10 cellular contexts compared by ENCODE assay signal in genomic region chr3:159919873-159920272, GRCh38.
DNase-seq lines count a peak whose midpoint lies in the region; ATAC-seq lines count a peak whose summit lies in the region.
"Had no signal": no experiment of that assay in that cellular context is flagged by ENCODE, and none has a peak within 500 bp of the region (broad histone marks: within the 10 kb centered on the region; RNA-seq: fewer than 3 reads in every experiment).

No MANE protein-coding gene starts in this region.

- POLR2A ChIA-PET in activated CD4-positive, alpha-beta memory T cell treated with anti-CD3 and anti-CD28 coated beads for 36 hours (lab: Charles Lee), result no interaction called here

- DNase-seq in NCI-H226 (peak; percentile 51), myocyte (ENCODE audit: low read depth) (peak; percentile 80), NCI-H2227 (lab: John Stamatoyannopoulos, UW; ENCODE audit: unreplicated experiment) (no peak), cerebellar cortex (ENCODE audit: low spot score) (no peak)
- DNase-seq in activated naive CD8-positive, alpha-beta T cell treated with anti-CD3 and anti-CD28 coated beads, Interleukin-2, amount 50 U/mL, for 24 hours, result no peak
- DNase-seq in activated CD4-positive, alpha-beta memory T cell treated with anti-CD3 and anti-CD28 coated beads for 36 hours, result no peak
- DNase-seq: NCI-H1930; stimulated activated naive CD4-positive, alpha-beta T cell had no signal

- no peaks in the 10 kb centered on the region for H3K9me3 Mint-ChIP-seq in activated naive CD8-positive, alpha-beta T cell treated with anti-CD3 and anti-CD28 coated beads, Interleukin-2, amount 50 U/mL, for 24 hours
- H3K9me3 Mint-ChIP-seq in activated CD4-positive, alpha-beta memory T cell treated with anti-CD3 and anti-CD28 coated beads for 36 hours, result no peaks in the 10 kb centered on the region

- H3K27ac Mint-ChIP-seq in activated naive CD8-positive, alpha-beta T cell treated with anti-CD3 and anti-CD28 coated beads, Interleukin-2, amount 50 U/mL, for 24 hours, result no peak overlapping the region
- H3K27ac Mint-ChIP-seq in activated CD4-positive, alpha-beta memory T cell treated with anti-CD3 and anti-CD28 coated beads for 36 hours, result no peak overlapping the region

- no peak overlapping the region for H3K4me3 Mint-ChIP-seq in activated naive CD8-positive, alpha-beta T cell treated with anti-CD3 and anti-CD28 coated beads, Interleukin-2, amount 50 U/mL, for 24 hours
- H3K4me3 Mint-ChIP-seq in activated CD4-positive, alpha-beta memory T cell treated with anti-CD3 and anti-CD28 coated beads for 36 hours, result no peak overlapping the region

- no peaks in the 10 kb centered on the region for H3K36me3 Mint-ChIP-seq in activated naive CD8-positive, alpha-beta T cell treated with anti-CD3 and anti-CD28 coated beads, Interleukin-2, amount 50 U/mL, for 24 hours (ENCODE audit: low read depth)
- no peaks in the 10 kb centered on the region for H3K36me3 Mint-ChIP-seq in activated CD4-positive, alpha-beta memory T cell treated with anti-CD3 and anti-CD28 coated beads for 36 hours

- H3K27me3 Mint-ChIP-seq in activated naive CD8-positive, alpha-beta T cell treated with anti-CD3 and anti-CD28 coated beads, Interleukin-2, amount 50 U/mL, for 24 hours, result no peaks in the 10 kb centered on the region
- peaks cover 3% of the 10 kb centered on the region for H3K27me3 Mint-ChIP-seq in activated CD4-positive, alpha-beta memory T cell treated with anti-CD3 and anti-CD28 coated beads for 36 hours

- intact Hi-C loops in activated CD4-positive, alpha-beta memory T cell treated with anti-CD3 and anti-CD28 coated beads for 36 hours (cut with micrococcal nuclease), result no loop called here

- H3K4me1 Mint-ChIP-seq in activated naive CD8-positive, alpha-beta T cell treated with anti-CD3 and anti-CD28 coated beads, Interleukin-2, amount 50 U/mL, for 24 hours, result peaks cover 2% of the 10 kb centered on the region
- H3K4me1 Mint-ChIP-seq in activated CD4-positive, alpha-beta memory T cell treated with anti-CD3 and anti-CD28 coated beads for 36 hours (ENCODE audit: low read depth), result no peaks in the 10 kb centered on the region

- ATAC-seq in GM19328 (IDR thresholded peaks at IDR 0.05; ENCODE audit: unreplicated experiment) (peak; percentile 75), HG02840 (IDR thresholded peaks at IDR 0.05; ENCODE audit: low FRiP score, unreplicated experiment) (peak; percentile 72)
- ATAC-seq in activated naive CD8-positive, alpha-beta T cell treated with anti-CD3 and anti-CD28 coated beads, Interleukin-2, amount 50 U/mL, for 24 hours, result no peak

- CTCF ChIA-PET in activated CD4-positive, alpha-beta memory T cell treated with anti-CD3 and anti-CD28 coated beads for 36 hours (lab: Charles Lee), result no interaction called here

Comparison
In these comparisons a context has a peak if more than half of its experiments do, and no peak if none do; other contexts are left out.
1. DNase-seq: peak in NCI-H226 (single experiment) and myocyte (single experiment); none in NCI-H2227 (single experiment), cerebellar cortex (single experiment), activated naive CD8-positive, alpha-beta T cell treated with anti-CD3 and anti-CD28 coated beads, Interleukin-2, amount 50 U/mL, for 24 hours (single experiment) and activated CD4-positive, alpha-beta memory T cell treated with anti-CD3 and anti-CD28 coated beads for 36 hours (single experiment).